ENCODE assay signal across 1 cellular context in the genomic region with DNA sequence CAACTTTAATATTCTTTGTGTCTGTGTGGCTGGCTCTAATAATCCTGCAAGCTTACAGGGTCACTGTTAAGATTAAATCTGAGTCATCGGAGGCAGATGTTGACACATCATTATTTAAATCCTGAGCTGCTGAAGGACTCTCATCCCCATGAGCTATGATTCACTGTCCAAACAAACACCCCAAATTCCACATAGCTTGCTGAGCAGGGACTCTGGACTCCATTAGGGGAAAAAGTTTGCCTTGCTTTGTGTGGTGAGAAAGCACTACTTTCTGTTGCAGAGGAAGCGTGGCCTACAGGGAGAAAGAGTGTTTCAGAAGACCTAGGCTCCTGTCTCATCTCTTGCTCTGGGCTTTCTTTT.
A peak's percentile ranks its signal among the peaks of the same experiment; 100 is the strongest.
TF ChIP-seq lines count a peak whose summit lies in the region.

No MANE protein-coding gene starts in this region.

TF ChIP-seq in SK-N-SH, 30 proteins besides CTCF, POLR2A, EP300 and RAD21 (continued from another document):
- TF ChIP-seq EZH2phosphoT487 (IDR thresholded peaks at IDR 0.05; ENCODE audit: borderline replicate concordance, low read depth) (no peak), CHD2 (IDR thresholded peaks at IDR 0.05; ENCODE audit: low read length, partially characterized antibody) (no peak), MXI1 (IDR thresholded peaks at IDR 0.05; ENCODE audit: low read depth, low read length) (no peak), TEAD4 (IDR thresholded peaks at IDR 0.05; ENCODE audit: borderline replicate concordance, insufficient read depth) (peak; percentile 76), YY1 (IDR thresholded peaks at IDR 0.05; ENCODE audit: low read depth) (0 out of 2 replicates have a peak, but pooled peaks have one; percentile 48), GABPA (IDR thresholded peaks at IDR 0.05; ENCODE audit: low read depth) (no peak), POLR2AphosphoS5 (IDR thresholded peaks at IDR 0.05; ENCODE audit: low read depth, low read length) (peak; percentile 21; the same call in 1 of the 2 replicates), SMC3 (IDR thresholded peaks at IDR 0.05; ENCODE audit: low read depth, low read length) (no peak), FOXJ3 (CRISPR knock-in tag; IDR thresholded peaks at IDR 0.05) (no peak), TCF12 (IDR thresholded peaks at IDR 0.05) (peak; percentile 92), RFX5 (IDR thresholded peaks at IDR 0.05; ENCODE audit: low read length) (no peak), RCOR1 (IDR thresholded peaks at IDR 0.05; ENCODE audit: low read length) (no peak), RXRA (IDR thresholded peaks at IDR 0.05; ENCODE audit: borderline replicate concordance, low read depth) (peak; percentile 56; the same call in 1 of the 2 replicates), ELF1 (IDR thresholded peaks at IDR 0.05) (no peak), NRF1 (IDR thresholded peaks at IDR 0.05; ENCODE audit: low read depth, low read length) (no peak), NFIC (IDR thresholded peaks at IDR 0.05; ENCODE audit: borderline replicate concordance) (peak; percentile 40), SIN3A (IDR thresholded peaks at IDR 0.05; ENCODE audit: borderline replicate concordance, low read depth, low read length) (0 out of 2 replicates have a peak, but pooled peaks have one; percentile 53), FOXM1 (IDR thresholded peaks at IDR 0.05; ENCODE audit: low read depth) (no peak)
- TF ChIP-seq, protein P1, sequence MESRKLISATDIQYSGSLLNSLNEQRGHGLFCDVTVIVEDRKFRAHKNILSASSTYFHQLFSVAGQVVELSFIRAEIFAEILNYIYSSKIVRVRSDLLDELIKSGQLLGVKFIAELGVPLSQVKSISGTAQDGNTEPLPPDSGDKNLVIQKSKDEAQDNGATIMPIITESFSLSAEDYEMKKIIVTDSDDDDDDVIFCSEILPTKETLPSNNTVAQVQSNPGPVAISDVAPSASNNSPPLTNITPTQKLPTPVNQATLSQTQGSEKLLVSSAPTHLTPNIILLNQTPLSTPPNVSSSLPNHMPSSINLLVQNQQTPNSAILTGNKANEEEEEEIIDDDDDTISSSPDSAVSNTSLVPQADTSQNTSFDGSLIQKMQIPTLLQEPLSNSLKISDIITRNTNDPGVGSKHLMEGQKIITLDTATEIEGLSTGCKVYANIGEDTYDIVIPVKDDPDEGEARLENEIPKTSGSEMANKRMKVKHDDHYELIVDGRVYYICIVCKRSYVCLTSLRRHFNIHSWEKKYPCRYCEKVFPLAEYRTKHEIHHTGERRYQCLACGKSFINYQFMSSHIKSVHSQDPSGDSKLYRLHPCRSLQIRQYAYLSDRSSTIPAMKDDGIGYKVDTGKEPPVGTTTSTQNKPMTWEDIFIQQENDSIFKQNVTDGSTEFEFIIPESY (IDR thresholded peaks at IDR 0.05; ENCODE audit: borderline replicate concordance, low read depth): 0 out of 2 replicates have a peak, but pooled peaks have one; percentile 49
- TF ChIP-seq, protein P2, sequence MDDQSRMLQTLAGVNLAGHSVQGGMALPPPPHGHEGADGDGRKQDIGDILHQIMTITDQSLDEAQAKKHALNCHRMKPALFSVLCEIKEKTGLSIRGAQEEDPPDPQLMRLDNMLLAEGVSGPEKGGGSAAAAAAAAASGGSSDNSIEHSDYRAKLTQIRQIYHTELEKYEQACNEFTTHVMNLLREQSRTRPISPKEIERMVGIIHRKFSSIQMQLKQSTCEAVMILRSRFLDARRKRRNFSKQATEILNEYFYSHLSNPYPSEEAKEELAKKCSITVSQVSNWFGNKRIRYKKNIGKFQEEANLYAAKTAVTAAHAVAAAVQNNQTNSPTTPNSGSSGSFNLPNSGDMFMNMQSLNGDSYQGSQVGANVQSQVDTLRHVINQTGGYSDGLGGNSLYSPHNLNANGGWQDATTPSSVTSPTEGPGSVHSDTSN (IDR thresholded peaks at IDR 0.05): peak; percentile 97
- TF ChIP-seq, protein P3, sequence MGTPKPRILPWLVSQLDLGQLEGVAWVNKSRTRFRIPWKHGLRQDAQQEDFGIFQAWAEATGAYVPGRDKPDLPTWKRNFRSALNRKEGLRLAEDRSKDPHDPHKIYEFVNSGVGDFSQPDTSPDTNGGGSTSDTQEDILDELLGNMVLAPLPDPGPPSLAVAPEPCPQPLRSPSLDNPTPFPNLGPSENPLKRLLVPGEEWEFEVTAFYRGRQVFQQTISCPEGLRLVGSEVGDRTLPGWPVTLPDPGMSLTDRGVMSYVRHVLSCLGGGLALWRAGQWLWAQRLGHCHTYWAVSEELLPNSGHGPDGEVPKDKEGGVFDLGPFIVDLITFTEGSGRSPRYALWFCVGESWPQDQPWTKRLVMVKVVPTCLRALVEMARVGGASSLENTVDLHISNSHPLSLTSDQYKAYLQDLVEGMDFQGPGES (IDR thresholded peaks at IDR 0.05; ENCODE audit: low read depth, low read length): no peak
- TF ChIP-seq, protein P4, sequence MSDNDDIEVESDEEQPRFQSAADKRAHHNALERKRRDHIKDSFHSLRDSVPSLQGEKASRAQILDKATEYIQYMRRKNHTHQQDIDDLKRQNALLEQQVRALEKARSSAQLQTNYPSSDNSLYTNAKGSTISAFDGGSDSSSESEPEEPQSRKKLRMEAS (IDR thresholded peaks at IDR 0.05; ENCODE audit: low read depth): no peak
- TF ChIP-seq, protein P5, sequence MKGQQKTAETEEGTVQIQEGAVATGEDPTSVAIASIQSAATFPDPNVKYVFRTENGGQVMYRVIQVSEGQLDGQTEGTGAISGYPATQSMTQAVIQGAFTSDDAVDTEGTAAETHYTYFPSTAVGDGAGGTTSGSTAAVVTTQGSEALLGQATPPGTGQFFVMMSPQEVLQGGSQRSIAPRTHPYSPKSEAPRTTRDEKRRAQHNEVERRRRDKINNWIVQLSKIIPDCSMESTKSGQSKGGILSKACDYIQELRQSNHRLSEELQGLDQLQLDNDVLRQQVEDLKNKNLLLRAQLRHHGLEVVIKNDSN (IDR thresholded peaks at IDR 0.05; ENCODE audit: borderline replicate concordance, low read depth): no peak
